8 cellular contexts compared by ENCODE assay signal in genomic region chr19:55339225-55340143, GRCh38. TPM values are rescaled to one million over a fixed set of nuclear protein-coding genes. Genes with fewer than 3 reads are reported as not detected.
DNase-seq lines count a peak whose midpoint lies in the region; ATAC-seq and TF ChIP-seq lines count a peak whose summit lies in the region.

TSS of gene KMT5C (plus strand) at chr19:55339876. CDS start at chr19:55341937, 2,061 bp downstream.

- H3K27ac ChIP-seq in ascending aorta (peak within 1 kb of the TSS; percentile 72 to 89), right cardiac atrium (ENCODE audit: low read length) (peak within 1 kb of the TSS; percentile 85), vagina (peak within 1 kb of the TSS; percentile 93)

- H3K27me3 ChIP-seq in ascending aorta (no peaks in the 10 kb centered on the region), right cardiac atrium (ENCODE audit: control insufficient read depth, insufficient read depth) (no peaks in the 10 kb centered on the region), vagina (no peaks in the 10 kb centered on the region)

- peaks cover 5 to 17% of the 10 kb centered on the region in 2 donors for H3K4me1 ChIP-seq in ascending aorta
- peaks cover 5% of the 10 kb centered on the region for H3K4me1 ChIP-seq in right cardiac atrium (ENCODE audit: control insufficient read depth, insufficient read depth, low read length)
- peaks cover 28% of the 10 kb centered on the region for H3K4me1 ChIP-seq in vagina

- peak within 1 kb of the TSS; percentile 98 for H3K27ac Mint-ChIP-seq in T-helper 2 cell treated with Interferon-gamma antibody and Interleukin-4, amounts not matched to agents 5 μg/mL and 100 μg/mL, for 36 hours

- DNase-seq in NCI-H1930 (lab: John Stamatoyannopoulos, UW) (peak; percentile 100), ascending aorta (ENCODE audit: low spot score in 2 of 2) (peak; percentile 100), right cardiac atrium (peak; percentile 100), pulmonary artery endothelial cell (ENCODE audit: low read depth, low spot score) (peak; percentile 100), vagina (ENCODE audit: extremely low spot score in 2 of 2) (peak; percentile 100)
- DNase-seq in T-helper 2 cell treated with Interferon-gamma antibody and Interleukin-4, amounts not matched to agents 5 μg/mL and 100 μg/mL, for 36 hours (ENCODE audit: low spot score), result peak; percentile 100

- H3K4me3 ChIP-seq in ascending aorta (peak within 1 kb of the TSS; percentile 82 to 84), right cardiac atrium (ENCODE audit: low read length) (peak within 1 kb of the TSS; percentile 93), vagina (peak within 1 kb of the TSS; percentile 61 to 68)

- peaks cover 12% of the 10 kb centered on the region for H3K4me1 Mint-ChIP-seq in T-helper 2 cell treated with Interferon-gamma antibody and Interleukin-4, amounts not matched to agents 5 μg/mL and 100 μg/mL, for 36 hours (ENCODE audit: low read depth)

- peak in 1 of 2 donors; percentile 93 for TF ChIP-seq POLR2A in vagina (IDR thresholded peaks at IDR 0.05)

- H3K9me3 Mint-ChIP-seq in T-helper 2 cell treated with Interferon-gamma antibody and Interleukin-4, amounts not matched to agents 5 μg/mL and 100 μg/mL, for 36 hours, result no peaks in the 10 kb centered on the region

- under 1% methylated on average over 83 of the region's 84 CpGs for WGBS in right cardiac atrium

- TF ChIP-seq CTCF in ascending aorta (IDR thresholded peaks at IDR 0.05) (peak; percentile 33 to 50 (median 47)), vagina (IDR thresholded peaks at IDR 0.05) (peak in 2 of 3 experiments; percentile 9 to 36)

- peak; percentile 81 for ATAC-seq in GM18502 (IDR thresholded peaks at IDR 0.05; ENCODE audit: poor library complexity, unreplicated experiment)
- peak; percentile 88 for ATAC-seq in HG02970 (IDR thresholded peaks at IDR 0.05; ENCODE audit: low FRiP score, unreplicated experiment)
- ATAC-seq in right cardiac atrium, result peak; percentile 96

- H3K9me3 ChIP-seq in ascending aorta (no peaks in the 10 kb centered on the region), right cardiac atrium (ENCODE audit: control insufficient read depth, low read length) (no peaks in the 10 kb centered on the region), vagina (no peaks in the 10 kb centered on the region)

- H3K27me3 Mint-ChIP-seq in T-helper 2 cell treated with Interferon-gamma antibody and Interleukin-4, amounts not matched to agents 5 μg/mL and 100 μg/mL, for 36 hours (ENCODE audit: low read depth), result peaks cover 8% of the 10 kb centered on the region

- intact Hi-C loops in ascending aorta (cut with DNase I) (loop anchor here (1.0 to 5.0 kb wide), 9 partner anchors 39 to 260 kb away; partner anchors contain the start of genes FIZ1, HSPBP1, PPP1R12C and PPP6R1), right cardiac atrium (cut with DNase I) (loop anchor here in 1 of 4 donors (5.0 kb wide), 1 partner anchor 43 kb away; the partner anchor contains the start of gene TMEM238), vagina (cut with DNase I) (loop anchor here (2.0 kb wide), 1 partner anchor 45 kb away; the partner anchor contains the start of genes RPL28 and TMEM238)

- H3K36me3 ChIP-seq in ascending aorta (peaks cover 12 to 13% of the 10 kb centered on the region in 2 donors), vagina (no peaks in the 10 kb centered on the region)

- H3K36me3 Mint-ChIP-seq in T-helper 2 cell treated with Interferon-gamma antibody and Interleukin-4, amounts not matched to agents 5 μg/mL and 100 μg/mL, for 36 hours (ENCODE audit: low read depth), result peaks cover 2% of the 10 kb centered on the region

- H3K4me3 Mint-ChIP-seq in T-helper 2 cell treated with Interferon-gamma antibody and Interleukin-4, amounts not matched to agents 5 μg/mL and 100 μg/mL, for 36 hours, result peak within 1 kb of the TSS; percentile 92

RNA-seq across cellular contexts. Expression of gene KMT5C, which starts in this region (rescaled TPM):
- total RNA-seq in ascending aorta (21.7 TPM), right cardiac atrium (1 to 10 TPM; 6.7 to 9.8 (median 8.4) TPM), pulmonary artery endothelial cell (4.3 and 4.8 TPM in 2 replicates), vagina (19.2 TPM)
- polyA plus RNA-seq in right cardiac atrium, result 6.3 TPM

Comparison
In these comparisons a context has a peak if more than half of its experiments do, and no peak if none do; other contexts are left out.
1. Peak in every context shown above with its lines: DNase-seq, ATAC-seq, H3K4me3 ChIP-seq and H3K27ac ChIP-seq.